In genomic region chr3:58018892-58019291, GRCh38 we compare ENCODE assay signal across 20 cellular contexts. TPM values are rescaled to one million over a fixed set of nuclear protein-coding genes. Genes with fewer than 3 reads are reported as not detected.
A peak's percentile ranks its signal among the peaks of the same experiment; 100 is the strongest.
DNase-seq lines count a peak whose midpoint lies in the region; ATAC-seq, FAIRE-seq and TF ChIP-seq lines count a peak whose summit lies in the region.
"Had no signal": no experiment of that assay in that cellular context is flagged by ENCODE, and none has a peak within 500 bp of the region (broad histone marks: within the 10 kb centered on the region; RNA-seq: fewer than 3 reads in every experiment).

No MANE protein-coding gene starts in this region.

- WGBS in small intestine, 3 donors, result 30 to 60% (median 37%) methylated on average over 7 of the region's 7 CpGs

- H3K27ac ChIP-seq in keratinocyte (ENCODE audit: control insufficient read depth, insufficient read depth, low read length) (no peak overlapping the region), small intestine (ENCODE audit: low read depth in 1 of 2, low read length in 1 of 2) (peak overlapping the region; percentile 8 to 27)

- peaks cover 69% of the 10 kb centered on the region for H3K4me1 Mint-ChIP-seq in Calu3 (ENCODE audit: low read depth, unreplicated experiment)
- peaks cover 87% of the 10 kb centered on the region for H3K4me1 Mint-ChIP-seq in WTC11

- POLR2A ChIA-PET in WTC11 (lab: Charles Lee), result interaction anchor here (2.0 kb wide), 1 partner anchor 8 kb away, joined by 8 read pairs; no protein-coding TSS in a partner anchor

- peaks cover under 1% of the 10 kb centered on the region for H3K9me1 ChIP-seq in keratinocyte (ENCODE audit: control insufficient read depth, extremely low read depth, insufficient read depth, low read length)

- H3K4me3 ChIP-seq in keratinocyte (ENCODE audit: control insufficient read depth in 2 of 3, extremely low read depth in 1 of 3, insufficient read depth in 2 of 3, low read depth in 1 of 3, low read length in 3 of 3) (no peak overlapping the region), small intestine (ENCODE audit: low read depth in 1 of 2, low read length in 2 of 2) (no peak overlapping the region)

- TF ChIP-seq CTCF in Calu3 (IDR thresholded peaks at IDR 0.05; ENCODE audit: unreplicated experiment) (no peak), WTC11 (IDR thresholded peaks at IDR 0.05) (no peak), keratinocyte (optimal IDR thresholded peaks at IDR 0.05 in 1 of 3, IDR thresholded peaks at IDR 0.05 in 1 of 3, conservative IDR thresholded peaks at IDR 0.05 in 1 of 3; ENCODE audit: extremely low read depth in 1 of 3, insufficient read depth in 2 of 3, low read length in 3 of 3) (no peak)

- no peak overlapping the region for H3K9ac ChIP-seq in keratinocyte (ENCODE audit: control insufficient read depth, extremely low read depth, insufficient read depth, low read length)

- no peak for DNase-seq in Calu3
- no peak for DNase-seq in WTC11 (ENCODE audit: low spot score)
- no peak for DNase-seq in keratinocyte (ENCODE audit: low read depth, low spot score)
- DNase-seq in small intestine, result peak; percentile 39
- DNase-seq in NCI-H1436 treated with DMSO at 0.1 percent for 48 hours (lab: John Stamatoyannopoulos, UW), result no peak
- DNase-seq in NAMALWA (ENCODE audit: low spot score), result no peak
- DNase-seq: activated CD4-positive, alpha-beta T cell treated with anti-CD3 and anti-CD28 coated beads for 4 hours; activated effector memory CD4-positive, alpha-beta T cell treated with Interleukin-2 at 50 U/mL for 16 hours; CD8-positive, alpha-beta memory T cell; dermis blood vessel endothelial cell; foreskin melanocyte; NCI-H1436; NCI-H226; RPMI8226 had no signal

- CTCF ChIA-PET in Calu3 (lab: Charles Lee), result interaction anchor here (0.6 to 1.6 kb wide), 5 partner anchors 8 to 194 kb away, joined by 4 to 7 read pairs (median 6); no protein-coding TSS in a partner anchor
- CTCF ChIA-PET in WTC11 (lab: Charles Lee), result interaction anchor here (1.2 to 2.7 kb wide), 9 partner anchors 8 to 159 kb away, joined by 3 to 17 read pairs (median 9); partner anchors contain the start of gene FLNB

- peaks cover 79% of the 10 kb centered on the region for H3K4me1 ChIP-seq in keratinocyte (ENCODE audit: control insufficient read depth, extremely low read depth, insufficient read depth, low read length)
- H3K4me1 ChIP-seq in small intestine (ENCODE audit: control insufficient read depth in 2 of 2, insufficient read depth in 1 of 2, low read depth in 1 of 2, low read length in 1 of 2), result peaks cover 8 to 16% of the 10 kb centered on the region in 2 donors

- H3K36me3 ChIP-seq in keratinocyte (ENCODE audit: control insufficient read depth in 2 of 2, extremely low read depth in 1 of 2, insufficient read depth in 2 of 2, low read length in 2 of 2) (peaks cover 19 to 32% of the 10 kb centered on the region in 2 experiments), small intestine (ENCODE audit: control insufficient read depth in 2 of 2, insufficient read depth in 2 of 2, low read length in 2 of 2) (no peaks in the 10 kb centered on the region)

- H3K4me2 ChIP-seq in keratinocyte (ENCODE audit: control insufficient read depth, extremely low read depth, insufficient read depth, low read depth, low read length), result peak overlapping the region; percentile 43

- dilution Hi-C loops in keratinocyte (cut with MboI; ENCODE audit: extremely low pct_ligation_motif_present, low sequenced_read_pairs), result no loop called here

- no peak overlapping the region for H2AFZ ChIP-seq in keratinocyte (ENCODE audit: control insufficient read depth, low read length)

- no peak overlapping the region for H3K27ac Mint-ChIP-seq in Calu3 (ENCODE audit: unreplicated experiment)
- peak overlapping the region; percentile 99 for H3K27ac Mint-ChIP-seq in WTC11
- H3K27ac Mint-ChIP-seq: natural killer cell treated with Interleukin-12 subunit alpha and Interleukin-12 subunit beta and Interleukin-15 and Interleukin-18, amount 100 ng/mL, for 72 hours had no signal

- H4K20me1 ChIP-seq in keratinocyte (ENCODE audit: control insufficient read depth, extremely low read depth, insufficient read depth, low read length), result peaks cover 85% of the 10 kb centered on the region

- H3K27me3 Mint-ChIP-seq in Calu3 (ENCODE audit: unreplicated experiment) (no peaks in the 10 kb centered on the region), WTC11 (ENCODE audit: low read depth) (no peaks in the 10 kb centered on the region)
- H3K27me3 Mint-ChIP-seq: CD8-positive, alpha-beta memory T cell; memory B cell; natural killer cell treated with Interleukin-12 subunit alpha and Interleukin-12 subunit beta and Interleukin-15 and Interleukin-18, amount 100 ng/mL, for 72 hours; progenitor cell of endocrine pancreas had no signal

- H3K9me3 ChIP-seq in keratinocyte (ENCODE audit: control insufficient read depth, low read depth, low read length), result no peaks in the 10 kb centered on the region
- H3K9me3 ChIP-seq in small intestine (ENCODE audit: control insufficient read depth, low read depth), result no peaks in the 10 kb centered on the region

- peaks cover 98% of the 10 kb centered on the region for H3K79me2 ChIP-seq in keratinocyte (ENCODE audit: control insufficient read depth, insufficient read depth, low read length)

- H3K27me3 ChIP-seq in keratinocyte (ENCODE audit: control insufficient read depth, extremely low read depth, insufficient read depth, low read length) (no peaks in the 10 kb centered on the region), small intestine (ENCODE audit: control insufficient read depth in 2 of 2, insufficient read depth in 2 of 2, low read length in 2 of 2) (no peaks in the 10 kb centered on the region)

- ATAC-seq in WTC11, result no peak
- ATAC-seq in GM21423 (IDR thresholded peaks at IDR 0.05; ENCODE audit: unreplicated experiment), result no peak
- ATAC-seq in GM19452 (IDR thresholded peaks at IDR 0.05; ENCODE audit: unreplicated experiment), result no peak
- ATAC-seq: natural killer cell treated with Interleukin-12 subunit alpha and Interleukin-12 subunit beta and Interleukin-15 and Interleukin-18, amount 100 ng/mL, for 72 hours had no signal

- intact Hi-C loops in Calu3 (cut with micrococcal nuclease; ENCODE audit: unreplicated experiment), result no loop called here

- H3K36me3 Mint-ChIP-seq in Calu3 (ENCODE audit: insufficient read depth, unreplicated experiment), result peaks cover 7% of the 10 kb centered on the region
- H3K36me3 Mint-ChIP-seq in WTC11, result no peaks in the 10 kb centered on the region; the same call in 1 of the 2 replicates
- H3K36me3 Mint-ChIP-seq: natural killer cell treated with Interleukin-12 subunit alpha and Interleukin-12 subunit beta and Interleukin-15 and Interleukin-18, amount 100 ng/mL, for 72 hours had no signal

- no peak for FAIRE-seq in keratinocyte (lab: Jason Lieb, UNC)
- no peak for FAIRE-seq in small intestine (lab: Jason Lieb, UNC)
- FAIRE-seq: bronchial epithelial cell had no signal

- H3K4me3 Mint-ChIP-seq in Calu3 (ENCODE audit: low read depth, unreplicated experiment), result peak overlapping the region; percentile 37
- no peak overlapping the region for H3K4me3 Mint-ChIP-seq in WTC11
- H3K4me3 Mint-ChIP-seq: CD8-positive, alpha-beta memory T cell; memory B cell; natural killer cell treated with Interleukin-12 subunit alpha and Interleukin-12 subunit beta and Interleukin-15 and Interleukin-18, amount 100 ng/mL, for 72 hours had no signal

- no peaks in the 10 kb centered on the region for H3K9me3 Mint-ChIP-seq in Calu3 (ENCODE audit: low read depth, unreplicated experiment)
- no peaks in the 10 kb centered on the region for H3K9me3 Mint-ChIP-seq in WTC11
- H3K9me3 Mint-ChIP-seq: CD8-positive, alpha-beta memory T cell; memory B cell; natural killer cell treated with Interleukin-12 subunit alpha and Interleukin-12 subunit beta and Interleukin-15 and Interleukin-18, amount 100 ng/mL, for 72 hours had no signal

- BruUV-seq in Calu3 (replicated peaks; lab: Mats Ljungman, UMichigan), result no TSS peak

TF ChIP-seq in WTC11, 78 proteins besides CTCF, POLR2A, EP300 and RAD21 (continues in another document):
- TF ChIP-seq PREB (CRISPR knock-in tag; IDR thresholded peaks at IDR 0.05; ENCODE audit: borderline replicate concordance) (no peak), MAX (CRISPR knock-in tag; IDR thresholded peaks at IDR 0.05) (no peak), USF2 (CRISPR knock-in tag; IDR thresholded peaks at IDR 0.05) (no peak)

RNA-seq across cellular contexts. Expression of gene FLNB, which starts 10.7 kb away (rescaled TPM):
- 136 and 147 TPM in 2 replicates for total RNA-seq in Calu3 (2022)
- 107 to 127 TPM (median 107 TPM) in 3 replicates for total RNA-seq in WTC11 (2021)
- polyA plus RNA-seq in keratinocyte, result 271 to 566 TPM (median 289 TPM) in 3 replicates
- 139 TPM for polyA plus RNA-seq in keratinocyte (2011; ENCODE audit: low read depth)
- 224 and 242 TPM in 2 replicates for polyA plus RNA-seq in keratinocyte (2011; cell fraction: cytosol; rRNA removed)
- polyA plus RNA-seq in keratinocyte (2011; cell fraction: nucleus; rRNA removed), result 1,762 and 1,792 TPM in 2 replicates
- 243 and 645 TPM in 2 replicates for polyA plus RNA-seq in keratinocyte (2012; ENCODE audit: low replicate concordance)
- 1,184 to 1,540 TPM (median 1,356 TPM) in 3 replicates for polyA minus RNA-seq in keratinocyte
- polyA minus RNA-seq in keratinocyte (2011; cell fraction: cytosol; rRNA and poly(A)+ RNA removed), result 873 TPM
- 2,395 and 3,178 TPM in 2 replicates for polyA minus RNA-seq in keratinocyte (2011; cell fraction: nucleus; rRNA and poly(A)+ RNA removed)
- polyA plus RNA-seq in small intestine, result 100 to 1,000 TPM; 137 to 335 (median 268) TPM
